In the genomic region with DNA sequence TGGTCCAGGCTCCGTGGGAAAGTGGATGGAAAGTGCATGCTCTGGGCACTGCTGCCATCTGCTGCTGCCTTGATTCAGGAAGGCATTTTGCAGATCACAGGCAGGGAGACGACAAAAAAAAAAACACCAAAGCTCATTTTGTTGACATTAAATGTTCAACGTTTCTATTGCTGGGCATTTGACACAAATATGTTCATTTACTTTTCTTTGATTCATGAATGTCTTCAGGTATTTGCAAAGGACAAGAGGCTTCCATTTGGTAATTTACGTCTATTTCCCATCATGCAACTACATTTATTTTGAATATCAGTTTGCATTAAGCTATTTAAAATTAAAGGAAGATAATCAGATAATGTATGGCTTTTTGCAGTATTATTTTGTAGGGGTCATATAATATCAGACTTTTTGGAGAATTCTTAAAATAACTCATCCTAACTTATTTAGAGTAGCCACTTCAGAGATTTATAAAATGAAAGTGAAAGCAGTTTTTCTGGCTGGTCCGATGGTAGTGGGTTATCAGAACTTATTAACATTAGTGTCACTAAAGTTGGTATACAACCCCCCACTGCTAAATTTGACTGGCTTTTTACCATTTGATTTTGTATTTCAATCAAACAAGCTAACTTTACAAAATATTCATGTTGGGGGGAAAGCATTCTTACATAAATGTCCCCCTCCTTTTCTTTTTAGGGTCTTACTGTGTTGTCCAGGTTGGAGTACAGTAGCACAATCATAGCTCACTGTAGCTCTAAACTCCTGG, we compare ENCODE assay signal across 8 cellular contexts.
DNase-seq lines count a peak whose midpoint lies in the region; ATAC-seq and TF ChIP-seq lines count a peak whose summit lies in the region.

No MANE protein-coding gene starts in this region.

- H3K4me3 Mint-ChIP-seq in endothelial cell (ENCODE audit: unreplicated experiment), result peak overlapping the region; percentile 89

- H3K4me1 Mint-ChIP-seq in endothelial cell (ENCODE audit: unreplicated experiment), result peaks cover 8% of the 10 kb centered on the region

- no peaks in the 10 kb centered on the region for H3K9me3 Mint-ChIP-seq in endothelial cell (ENCODE audit: unreplicated experiment)

- peaks cover 7% of the 10 kb centered on the region for H3K27me3 Mint-ChIP-seq in endothelial cell (ENCODE audit: unreplicated experiment)

- H3K36me3 Mint-ChIP-seq in endothelial cell (ENCODE audit: low read depth, unreplicated experiment), result no peaks in the 10 kb centered on the region

- peak overlapping the region; percentile 27 for H3K27ac Mint-ChIP-seq in endothelial cell (ENCODE audit: unreplicated experiment)

- DNase-seq in C1 segment of cervical spinal cord (lab: John Stamatoyannopoulos, UW), result peak in 10 of 14 donors; percentile 42 to 83 (median 54)
- DNase-seq in NCI-H748 (lab: John Stamatoyannopoulos, UW; ENCODE audit: unreplicated experiment), result peak; percentile 77
- peak; percentile 62 for DNase-seq in activated CD8-positive, alpha-beta memory T cell treated with anti-CD3 and anti-CD28 coated beads, Interleukin-2, amount 50 U/mL, for 4 hours
- DNase-seq in endothelial cell (ENCODE audit: low spot score), result peak; percentile 44
- peak; percentile 80 for DNase-seq in midbrain (lab: John Stamatoyannopoulos, UW)
- DNase-seq in stimulated activated CD8-positive, alpha-beta memory T cell treated with anti-CD3 and anti-CD28 coated beads, Interleukin-7, amount 100 ng/mL, for 4 hours (ENCODE audit: low read depth in 2 of 2), result peak; percentile 50 to 54

- ATAC-seq in GM19035 (IDR thresholded peaks at IDR 0.05; ENCODE audit: unreplicated experiment) (peak; percentile 62), HG03439 (IDR thresholded peaks at IDR 0.05; ENCODE audit: unreplicated experiment) (peak; percentile 67)

- no peak for TF ChIP-seq CTCF in endothelial cell (IDR thresholded peaks at IDR 0.05; ENCODE audit: unreplicated experiment)

Comparison
In these comparisons a context has a peak if more than half of its experiments do, and no peak if none do; other contexts are left out.
1. Peak in every context shown above with its lines: DNase-seq and ATAC-seq.